In genomic region chr22:18000441-18001039, GRCh38 we compare ENCODE assay signal across 8 cellular contexts. TPM values are rescaled to one million over a fixed set of nuclear protein-coding genes. Genes with fewer than 3 reads are reported as not detected.
DNase-seq lines count a peak whose midpoint lies in the region; ATAC-seq, FAIRE-seq and TF ChIP-seq lines count a peak whose summit lies in the region.

No MANE protein-coding gene starts in this region.

- peak overlapping the region; percentile 100 for H2AFZ ChIP-seq in IMR-90 (replicated peaks; ENCODE audit: low read length, poor library complexity)

- intact Hi-C loops in IMR-90 (cut with micrococcal nuclease), result loop anchor here (1.0 to 2.0 kb wide), 2 partner anchors 76 to 90 kb away; no protein-coding TSS in a partner anchor

- POLR2A ChIA-PET in IMR-90 (lab: Charles Lee; ENCODE audit: unreplicated experiment), result interaction anchor here (0.5 to 0.6 kb wide), 2 partner anchors 14 to 155 kb away, joined by 3 to 8 read pairs; no protein-coding TSS in a partner anchor

- TF ChIP-seq POLR2A in IMR-90 (IDR thresholded peaks at IDR 0.05; ENCODE audit: low read depth, low read length), result no peak

- peak overlapping the region; percentile 62 for H3K4ac ChIP-seq in IMR-90 (ENCODE audit: low read depth, low read length)

- no peaks in the 10 kb centered on the region for H3K27me3 ChIP-seq in BE2C
- no peaks in the 10 kb centered on the region for H3K27me3 ChIP-seq in IMR-90 (ENCODE audit: control insufficient read depth, insufficient read depth, low read length)
- H3K27me3 ChIP-seq in foreskin keratinocyte, result no peaks in the 10 kb centered on the region

- H3K36me3 ChIP-seq in BE2C, result no peaks in the 10 kb centered on the region
- no peaks in the 10 kb centered on the region for H3K36me3 ChIP-seq in IMR-90 (ENCODE audit: control insufficient read depth, insufficient read depth, low read length)

- H2BK5ac ChIP-seq in IMR-90 (ENCODE audit: low read depth, low read length, poor library complexity, severe bottlenecking), result peak overlapping the region; percentile 39

- no peak overlapping the region for H4K5ac ChIP-seq in IMR-90 (ENCODE audit: low read depth, low read length)

- no TSS peak for BruUV-seq in IMR-90 (replicated peaks; lab: Mats Ljungman, UMichigan)

- TF ChIP-seq CTCF in BE2C (IDR thresholded peaks at IDR 0.05; ENCODE audit: low read depth, low read length) (no peak), IMR-90 (conservative IDR thresholded peaks at IDR 0.05; ENCODE audit: low read depth, low read length) (no peak), foreskin keratinocyte (conservative IDR thresholded peaks at IDR 0.05) (no peak), progenitor cell of endocrine pancreas (IDR thresholded peaks at IDR 0.05; ENCODE audit: unreplicated experiment) (no peak), D721Med (IDR thresholded peaks at IDR 0.05; ENCODE audit: insufficient read depth, missing control alignments) (no peak)

- peak overlapping the region; percentile 79 for H3K4me3 ChIP-seq in BE2C (ENCODE audit: low read depth, low read length)
- H3K4me3 ChIP-seq in IMR-90 (ENCODE audit: insufficient read depth, low read depth, low read length), result peak overlapping the region; percentile 86

- H3K9me3 ChIP-seq in BE2C (no peaks in the 10 kb centered on the region), IMR-90 (ENCODE audit: control insufficient read depth, insufficient read depth, low read length) (no peaks in the 10 kb centered on the region)

- CTCF ChIA-PET in IMR-90 (lab: Yijun Ruan, JAX), result interaction anchor here (1.2 to 2.6 kb wide), 3 partner anchors 23 to 90 kb away, joined by 3 to 14 read pairs (median 5); no protein-coding TSS in a partner anchor

- no peaks in the 10 kb centered on the region for H3K27me3 Mint-ChIP-seq in progenitor cell of endocrine pancreas

- H3K27ac ChIP-seq in IMR-90 (ENCODE audit: insufficient read depth, low read length) (peak overlapping the region; percentile 66; the same call in 1 of the 2 replicates), foreskin keratinocyte (no peak overlapping the region)

- H2BK15ac ChIP-seq in IMR-90 (ENCODE audit: low read depth, low read length), result no peak overlapping the region

- peak overlapping the region; percentile 21; the same call in 1 of the 2 replicates for H3K23ac ChIP-seq in IMR-90 (ENCODE audit: low read depth, low read length)

- peak overlapping the region in 1 of 2 experiments; percentile 14; a peak in 1 of 4 replicates for H4K8ac ChIP-seq in IMR-90 (ENCODE audit: low read depth in 2 of 2, low read length in 2 of 2)

- peaks cover 4% of the 10 kb centered on the region for H3K9me3 Mint-ChIP-seq in progenitor cell of endocrine pancreas (ENCODE audit: low read depth)

- dilution Hi-C loops in IMR-90 (cut with HindIII; ENCODE audit: low sequenced_read_pairs, unreplicated experiment), result no loop called here

- H3K56ac ChIP-seq in IMR-90 (ENCODE audit: extremely low read depth, insufficient read depth, low read length), result no peak overlapping the region

- peaks cover 26% of the 10 kb centered on the region for H4K20me1 ChIP-seq in IMR-90 (ENCODE audit: insufficient read depth, low read length)

- H3K27ac Mint-ChIP-seq in progenitor cell of endocrine pancreas, result peak overlapping the region; percentile 88

- DNase-seq in BE2C (peak; percentile 61), IMR-90 (no peak), foreskin keratinocyte (no peak), progenitor cell of endocrine pancreas (ENCODE audit: low spot score, unreplicated experiment) (peak; percentile 18), D721Med (ENCODE audit: insufficient read length, low spot score) (no peak)
- peak; percentile 38 to 53 for DNase-seq in activated T-cell treated with anti-CD3 and anti-CD28 coated beads, Interleukin-2, amount 50 U/mL, for 48 hours

- H3K4me3 Mint-ChIP-seq in progenitor cell of endocrine pancreas (ENCODE audit: low read depth), result peak overlapping the region; percentile 75

- peak overlapping the region; percentile 95 for H3K4me2 ChIP-seq in IMR-90 (ENCODE audit: low read depth, low read length)

- TF ChIP-seq RAD21 in IMR-90 (IDR thresholded peaks at IDR 0.05; ENCODE audit: low read length), result no peak

- H2BK120ac ChIP-seq in IMR-90 (ENCODE audit: low read depth, low read length), result no peak overlapping the region

- H2AK9ac ChIP-seq in IMR-90 (replicated peaks; ENCODE audit: low read depth, low read length, poor library complexity), result peak overlapping the region; percentile 98

- peaks cover 10% of the 10 kb centered on the region for H3K4me1 Mint-ChIP-seq in progenitor cell of endocrine pancreas (ENCODE audit: low read depth)

- no peak overlapping the region for H2BK20ac ChIP-seq in IMR-90 (ENCODE audit: low read depth, low read length)

- H3K79me1 ChIP-seq in IMR-90 (ENCODE audit: low read depth in 1 of 2, low read length in 2 of 2), result peaks cover 20 to 27% of the 10 kb centered on the region in 2 experiments

- ATAC-seq in IMR-90 (ENCODE audit: low read depth) (0 out of 2 replicates have a peak, but pooled peaks have one; percentile 1), foreskin keratinocyte (peak; percentile 1), GM19455 (IDR thresholded peaks at IDR 0.05; ENCODE audit: unreplicated experiment) (no peak), HG02759 (IDR thresholded peaks at IDR 0.05; ENCODE audit: unreplicated experiment) (no peak)

- H3K36me3 Mint-ChIP-seq in progenitor cell of endocrine pancreas (ENCODE audit: insufficient read depth), result no peaks in the 10 kb centered on the region

- H3K18ac ChIP-seq in IMR-90 (ENCODE audit: low read depth, low read length), result no peak overlapping the region

- H3K4me1 ChIP-seq in BE2C (no peaks in the 10 kb centered on the region), IMR-90 (ENCODE audit: control insufficient read depth, insufficient read depth, low read length) (peaks cover 7% of the 10 kb centered on the region), foreskin keratinocyte (peaks cover 21% of the 10 kb centered on the region)

- 1% methylated on average over 14 of the region's 52 CpGs; no CpG with 5 or more reads in 1 of the 2 experiments for WGBS in IMR-90 (ENCODE audit: extremely low coverage in 2 of 2, insufficient read length in 1 of 2), 2 experiments

- peaks cover 3% of the 10 kb centered on the region; the same call in 1 of the 2 replicates for H3K9me1 ChIP-seq in IMR-90 (ENCODE audit: insufficient read depth, low read length)

- H3K9ac ChIP-seq in IMR-90 (ENCODE audit: low read depth, low read length), result peak overlapping the region; percentile 64

- no peak overlapping the region for H2AK5ac ChIP-seq in IMR-90 (ENCODE audit: low read depth, low read length)

- FAIRE-seq in D721Med (lab: Jason Lieb, UNC), result no peak

- H4K91ac ChIP-seq in IMR-90 (ENCODE audit: insufficient read depth, low read depth, low read length), result no peak overlapping the region; the same call in 1 of the 2 replicates

- in situ Hi-C loops in IMR-90 (cut with MboI; ENCODE audit: low sequenced_read_pairs), result no loop called here

- H3K14ac ChIP-seq in IMR-90 (replicated peaks; ENCODE audit: low read depth, low read length), result 0 out of 2 replicates have a peak overlapping the region, but pooled peaks have one; percentile 14

TF ChIP-seq in IMR-90, 13 proteins besides CTCF, POLR2A, EP300 and RAD21:
- no peak for TF ChIP-seq BHLHE40 (IDR thresholded peaks at IDR 0.05; ENCODE audit: low read depth, low read length)
- peak; percentile 55; the same call in 1 of the 2 replicates for TF ChIP-seq MXI1 (IDR thresholded peaks at IDR 0.05; ENCODE audit: borderline replicate concordance, low read depth, low read length)
- no peak for TF ChIP-seq RCOR1 (IDR thresholded peaks at IDR 0.05; ENCODE audit: insufficient replicate concordance, low read length)

RNA-seq across cellular contexts. Expression of gene MICAL3, which starts 23.8 kb away (rescaled TPM):
- polyA plus RNA-seq in BE2C (2012; ENCODE audit: insufficient read depth, insufficient read length, low read depth), result 34.3 TPM
- total RNA-seq in IMR-90 (2012; rRNA removed), result 16.1 and 17.6 TPM in 2 replicates
- polyA plus RNA-seq in IMR-90 (2012; rRNA removed), result 26.8 and 30.0 TPM in 2 replicates
- polyA plus RNA-seq in IMR-90 (2012; cell fraction: cytosol; rRNA removed), result 10.9 and 13.3 TPM in 2 replicates
- 92.0 and 112 TPM in 2 replicates for polyA plus RNA-seq in IMR-90 (2012; cell fraction: nucleus; rRNA removed; ENCODE audit: low replicate concordance)
- 59.6 and 68.0 TPM in 2 replicates for total RNA-seq in foreskin keratinocyte
- polyA plus RNA-seq in foreskin keratinocyte, result 5.3 and 7.0 TPM in 2 replicates
- 54.8 and 59.9 TPM in 2 replicates for total RNA-seq in progenitor cell of endocrine pancreas

Comparison
In these comparisons a context has a peak if more than half of its experiments do, and no peak if none do; other contexts are left out.
1. DNase-seq: peak in BE2C (single experiment), activated T-cell treated with anti-CD3 and anti-CD28 coated beads, Interleukin-2, amount 50 U/mL, for 48 hours (2 of 2) and progenitor cell of endocrine pancreas (single experiment); none in IMR-90 (single experiment), foreskin keratinocyte (0 of 2) and D721Med (single experiment).
2. ATAC-seq: peak in IMR-90 (single experiment) and foreskin keratinocyte (single experiment); none in GM19455 (single experiment) and HG02759 (single experiment).